Comparison of ENCODE assay signal across 23 cellular contexts in genomic region chr1:31453384-31454079, GRCh38.
"Had no signal": no experiment of that assay in that cellular context is flagged by ENCODE, and none has a peak within 500 bp of the region (broad histone marks: within the 10 kb centered on the region; RNA-seq: fewer than 3 reads in every experiment).

No MANE protein-coding gene starts in this region.

- H3K27ac ChIP-seq: dorsolateral prefrontal cortex, neutrophil, pancreas, stomach, thyroid gland, vagina had no signal

- H3K4me3 ChIP-seq: dorsolateral prefrontal cortex, lung, pancreas, smooth muscle cell, stomach, thyroid gland, vagina had no signal

- H3K9me3 ChIP-seq: thyroid gland had no signal

- H3K4me1 ChIP-seq: stomach, thyroid gland, vagina had no signal

- ATAC-seq: left lobe of liver, natural killer cell, pancreas, sciatic nerve had no signal

- DNase-seq: dorsolateral prefrontal cortex; effector CD4-positive, alpha-beta T cell; natural killer cell; pancreas; retina; stimulated activated CD4-positive, alpha-beta T cell treated with anti-CD3 and anti-CD28 coated beads, Interleukin-12 subunit alpha, Interleukin-12 subunit beta, amount 100 ng/mL, for 4 hours; stimulated activated CD4-positive, alpha-beta T cell treated with anti-CD3 and anti-CD28 coated beads, Interleukin-1b, Interleukin-23, amount 100 ng/mL, for 48 hours; stimulated activated CD4-positive, alpha-beta T cell treated with anti-CD3 and anti-CD28 coated beads, Interleukin-4, amount 100 ng/mL, for 1 hour; stimulated activated CD8-positive, alpha-beta memory T cell treated with anti-CD3 and anti-CD28 coated beads, Interleukin-4, amount 100 ng/mL, for 48 hours; stimulated activated naive CD4-positive, alpha-beta T cell; stomach; thyroid gland; trophoblast cell had no signal

- H3K36me3 ChIP-seq: neutrophil, pancreas, stomach, thyroid gland, vagina had no signal

- H3K4me2 ChIP-seq: smooth muscle cell had no signal

- FAIRE-seq: colon, endothelial cell of umbilical vein, frontal cortex, keratinocyte, pancreas had no signal

- H3K27me3 ChIP-seq: neutrophil, pancreas, thyroid gland, vagina had no signal
